Comparison of ENCODE assay signal across 1 cellular context in genomic region chr20:5020760-5021159, GRCh38.
TF ChIP-seq lines count a peak whose summit lies in the region.

No MANE protein-coding gene starts in this region.

TF ChIP-seq in GM23338, 12 proteins besides CTCF, POLR2A, EP300 and RAD21 (continued from another document):
- TF ChIP-seq ZNF462 (CRISPR knock-in tag; IDR thresholded peaks at IDR 0.05) (no peak), ZNF114 (CRISPR knock-in tag; IDR thresholded peaks at IDR 0.05) (no peak), POLR2AphosphoS5 (IDR thresholded peaks at IDR 0.05; ENCODE audit: low read depth) (no peak), CREB1 (CRISPR knock-in tag; IDR thresholded peaks at IDR 0.05; ENCODE audit: low read depth) (no peak), ETS1 (IDR thresholded peaks at IDR 0.05) (no peak), REST (IDR thresholded peaks at IDR 0.05; ENCODE audit: unreplicated experiment) (no peak), NANOG (IDR thresholded peaks at IDR 0.05; ENCODE audit: borderline replicate concordance) (no peak)
